ENCODE assay signal across 11 cellular contexts in genomic region chr17:34703533-34703932, GRCh38.
DNase-seq lines count a peak whose midpoint lies in the region; ATAC-seq lines count a peak whose summit lies in the region.
"Had no signal": no experiment of that assay in that cellular context is flagged by ENCODE, and none has a peak within 500 bp of the region (broad histone marks: within the 10 kb centered on the region; RNA-seq: fewer than 3 reads in every experiment).

No MANE protein-coding gene starts in this region.

- no peak overlapping the region for H3K4me3 ChIP-seq in iPS DF 6.9 (ENCODE audit: low read length)
- H3K4me3 ChIP-seq in aorta (ENCODE audit: low read length in 2 of 2) = no peak overlapping the region
- H3K4me3 ChIP-seq: mucosa of descending colon had no signal

- H3K36me3 ChIP-seq in iPS DF 6.9 (ENCODE audit: control insufficient read depth, insufficient read depth, low read length) = no peaks in the 10 kb centered on the region
- no peaks in the 10 kb centered on the region for H3K36me3 ChIP-seq in aorta (ENCODE audit: control insufficient read depth in 1 of 2, insufficient read depth in 2 of 2, low read length in 1 of 2)

- H3K27ac Mint-ChIP-seq in activated CD4-positive, alpha-beta T cell treated with anti-CD3 and anti-CD28 coated beads, Interleukin-2, amount 10 ng/mL, durations not matched to agents 7 days and 5 days = no peak overlapping the region
- no peak overlapping the region for H3K27ac Mint-ChIP-seq in activated T-helper 17 cell treated with anti-CD3 and anti-CD28 coated beads, Interleukin-2, amount 50 U/mL, for 72 hours
- H3K27ac Mint-ChIP-seq: activated naive CD4-positive, alpha-beta T cell treated with anti-CD3 and anti-CD28 coated beads, Interleukin-2, amount 50 U/mL, for 24 hours; stimulated activated naive B cell treated with anti-CD40 and anti-IgM and Interleukin-4, amounts not matched to agents 10 μg/mL and 1 μg/mL and 100 μg/mL, for 72 hours had no signal

- H3K9me3 ChIP-seq in iPS DF 6.9 (ENCODE audit: control insufficient read depth, insufficient read depth, low read length) (no peaks in the 10 kb centered on the region), aorta (ENCODE audit: control insufficient read depth, low read length) (peaks cover 2% of the 10 kb centered on the region)
- H3K9me3 ChIP-seq: mucosa of descending colon had no signal

- no peaks in the 10 kb centered on the region for H3K4me1 Mint-ChIP-seq in activated CD4-positive, alpha-beta T cell treated with anti-CD3 and anti-CD28 coated beads, Interleukin-2, amount 10 ng/mL, durations not matched to agents 7 days and 5 days
- no peaks in the 10 kb centered on the region for H3K4me1 Mint-ChIP-seq in activated T-helper 17 cell treated with anti-CD3 and anti-CD28 coated beads, Interleukin-2, amount 50 U/mL, for 72 hours
- H3K4me1 Mint-ChIP-seq: activated naive CD4-positive, alpha-beta T cell treated with anti-CD3 and anti-CD28 coated beads, Interleukin-2, amount 50 U/mL, for 24 hours; stimulated activated naive B cell treated with anti-CD40 and anti-IgM and Interleukin-4, amounts not matched to agents 10 μg/mL and 1 μg/mL and 100 μg/mL, for 72 hours had no signal

- H3K9me3 Mint-ChIP-seq in activated CD4-positive, alpha-beta T cell treated with anti-CD3 and anti-CD28 coated beads, Interleukin-2, amount 10 ng/mL, durations not matched to agents 7 days and 5 days = no peaks in the 10 kb centered on the region
- H3K9me3 Mint-ChIP-seq in activated T-helper 17 cell treated with anti-CD3 and anti-CD28 coated beads, Interleukin-2, amount 50 U/mL, for 72 hours = no peaks in the 10 kb centered on the region

- H3K27me3 ChIP-seq in iPS DF 6.9 (ENCODE audit: control insufficient read depth, insufficient read depth, low read length) (no peaks in the 10 kb centered on the region), aorta (ENCODE audit: control insufficient read depth in 1 of 2, insufficient read depth in 2 of 2, low read length in 1 of 2) (peaks cover 0 to 2% of the 10 kb centered on the region in 2 donors)

- no peaks in the 10 kb centered on the region for H3K36me3 Mint-ChIP-seq in activated CD4-positive, alpha-beta T cell treated with anti-CD3 and anti-CD28 coated beads, Interleukin-2, amount 10 ng/mL, durations not matched to agents 7 days and 5 days (ENCODE audit: low read depth)
- no peaks in the 10 kb centered on the region for H3K36me3 Mint-ChIP-seq in activated T-helper 17 cell treated with anti-CD3 and anti-CD28 coated beads, Interleukin-2, amount 50 U/mL, for 72 hours (ENCODE audit: low read depth)
- H3K36me3 Mint-ChIP-seq: activated naive CD4-positive, alpha-beta T cell treated with anti-CD3 and anti-CD28 coated beads, Interleukin-2, amount 50 U/mL, for 24 hours; stimulated activated naive B cell treated with anti-CD40 and anti-IgM and Interleukin-4, amounts not matched to agents 10 μg/mL and 1 μg/mL and 100 μg/mL, for 72 hours had no signal

- DNase-seq in AG20443 (ENCODE audit: low spot score) = peak; percentile 32
- peak; percentile 16 for DNase-seq in HT1080 (ENCODE audit: low read depth)
- DNase-seq in activated CD4-positive, alpha-beta T cell treated with anti-CD3 and anti-CD28 coated beads, Interleukin-2, amount 10 ng/mL, durations not matched to agents 7 days and 5 days = peak; percentile 56
- peak; percentile 41 for DNase-seq in iPS DF 6.9 (ENCODE audit: low read depth, low spot score)
- no peak for DNase-seq in NCI-H774 (lab: John Stamatoyannopoulos, UW)
- no peak for DNase-seq in aorta
- DNase-seq: stimulated activated naive B cell treated with anti-CD40 and anti-IgM and Interleukin-4, amounts not matched to agents 10 μg/mL and 1 μg/mL and 100 μg/mL, for 72 hours had no signal

- peaks cover 3% of the 10 kb centered on the region for H3K27me3 Mint-ChIP-seq in activated CD4-positive, alpha-beta T cell treated with anti-CD3 and anti-CD28 coated beads, Interleukin-2, amount 10 ng/mL, durations not matched to agents 7 days and 5 days
- peaks cover 27% of the 10 kb centered on the region for H3K27me3 Mint-ChIP-seq in activated T-helper 17 cell treated with anti-CD3 and anti-CD28 coated beads, Interleukin-2, amount 50 U/mL, for 72 hours

- H3K27ac ChIP-seq in iPS DF 6.9 (ENCODE audit: low read length) (no peak overlapping the region), aorta (ENCODE audit: low read depth in 1 of 2, low read length in 2 of 2) (no peak overlapping the region)

- POLR2A ChIA-PET in activated CD4-positive, alpha-beta T cell treated with anti-CD3 and anti-CD28 coated beads, Interleukin-2, amount 10 ng/mL, durations not matched to agents 7 days and 5 days (lab: Charles Lee) = no interaction called here

- H3K4me3 Mint-ChIP-seq in activated CD4-positive, alpha-beta T cell treated with anti-CD3 and anti-CD28 coated beads, Interleukin-2, amount 10 ng/mL, durations not matched to agents 7 days and 5 days = no peak overlapping the region
- no peak overlapping the region for H3K4me3 Mint-ChIP-seq in activated T-helper 17 cell treated with anti-CD3 and anti-CD28 coated beads, Interleukin-2, amount 50 U/mL, for 72 hours
- H3K4me3 Mint-ChIP-seq: activated naive CD4-positive, alpha-beta T cell treated with anti-CD3 and anti-CD28 coated beads, Interleukin-2, amount 50 U/mL, for 24 hours; stimulated activated naive B cell treated with anti-CD40 and anti-IgM and Interleukin-4, amounts not matched to agents 10 μg/mL and 1 μg/mL and 100 μg/mL, for 72 hours had no signal

- ATAC-seq in GM19463 (IDR thresholded peaks at IDR 0.05; ENCODE audit: unreplicated experiment) (no peak), aorta (ENCODE audit: low FRiP score) (no peak)
- ATAC-seq in activated T-helper 17 cell treated with anti-CD3 and anti-CD28 coated beads, Interleukin-2, amount 50 U/mL, for 72 hours (replicated peaks) = no peak
- ATAC-seq: mucosa of descending colon; stimulated activated naive B cell treated with anti-CD40 and anti-IgM and Interleukin-4, amounts not matched to agents 10 μg/mL and 1 μg/mL and 100 μg/mL, for 72 hours had no signal

- WGBS in iPS DF 6.9 (ENCODE audit: insufficient coverage, insufficient read length) = no CpG with 5 or more reads among the region's 3 CpGs
- 16 to 27% methylated on average over 3 of the region's 3 CpGs for WGBS in aorta, 2 donors

- CTCF ChIA-PET in activated CD4-positive, alpha-beta T cell treated with anti-CD3 and anti-CD28 coated beads, Interleukin-2, amount 10 ng/mL, durations not matched to agents 7 days and 5 days (lab: Charles Lee) = no interaction called here

- H3K4me1 ChIP-seq in iPS DF 6.9 (ENCODE audit: control insufficient read depth, insufficient read depth, low read length) (no peaks in the 10 kb centered on the region), aorta (ENCODE audit: control insufficient read depth in 1 of 2, insufficient read depth in 2 of 2, low read length in 2 of 2) (no peaks in the 10 kb centered on the region)

- intact Hi-C loops in aorta (cut with DNase I) = no loop called here

Comparison
In these comparisons a context has a peak if more than half of its experiments do, and no peak if none do; other contexts are left out.
1. DNase-seq: peak in AG20443 (single experiment), HT1080 (single experiment), activated CD4-positive, alpha-beta T cell treated with anti-CD3 and anti-CD28 coated beads, Interleukin-2, amount 10 ng/mL, durations not matched to agents 7 days and 5 days (single experiment) and iPS DF 6.9 (single experiment); none in NCI-H774 (single experiment) and aorta (0 of 2).